ENCODE assay signal across 10 cellular contexts in genomic region chr10:88881922-88882645, GRCh38. TPM values are rescaled to one million over a fixed set of nuclear protein-coding genes. Genes with fewer than 3 reads are reported as not detected.
A peak's percentile ranks its signal among the peaks of the same experiment; 100 is the strongest.
DNase-seq lines count a peak whose midpoint lies in the region; ATAC-seq and TF ChIP-seq lines count a peak whose summit lies in the region.
"Had no signal": no experiment of that assay in that cellular context is flagged by ENCODE, and none has a peak within 500 bp of the region (broad histone marks: within the 10 kb centered on the region; RNA-seq: fewer than 3 reads in every experiment).

No MANE protein-coding gene starts in this region.

- no peaks in the 10 kb centered on the region for H3K27me3 Mint-ChIP-seq in activated naive CD8-positive, alpha-beta T cell treated with anti-CD3 and anti-CD28 coated beads, Interleukin-2, amount 50 U/mL, for 24 hours
- H3K27me3 Mint-ChIP-seq in mesothelial cell of epicardium (ENCODE audit: low read depth), result peaks cover 22% of the 10 kb centered on the region

- TF ChIP-seq POLR2A in HCT116 (IDR thresholded peaks at IDR 0.05; ENCODE audit: borderline replicate concordance, extremely low read depth, insufficient read depth, insufficient read length), result no peak

- peaks cover 21% of the 10 kb centered on the region for H3K79me2 ChIP-seq in HCT116 (ENCODE audit: insufficient read depth, low read length)

- no peaks in the 10 kb centered on the region for H3K27me3 ChIP-seq in AG04450 (ENCODE audit: control insufficient read depth, insufficient read depth, low read length)
- no peaks in the 10 kb centered on the region for H3K27me3 ChIP-seq in HCT116 (ENCODE audit: insufficient read depth, low read length)

- H3K36me3 Mint-ChIP-seq in activated naive CD8-positive, alpha-beta T cell treated with anti-CD3 and anti-CD28 coated beads, Interleukin-2, amount 50 U/mL, for 24 hours (ENCODE audit: low read depth), result peaks cover 20% of the 10 kb centered on the region
- H3K36me3 Mint-ChIP-seq in mesothelial cell of epicardium, result no peaks in the 10 kb centered on the region

- no peaks in the 10 kb centered on the region for H3K9me2 ChIP-seq in HCT116 (ENCODE audit: insufficient read depth)

- POLR2A ChIA-PET in AG04450 (lab: Yijun Ruan, JAX) (interaction anchor here (2.3 kb wide), 1 partner anchor 45 kb away, joined by 7 read pairs; no protein-coding TSS in a partner anchor), HCT116 (lab: Charles Lee) (interaction anchor here (0.7 to 1.8 kb wide), 5 partner anchors 13 to 453 kb away, joined by 3 to 6 read pairs (median 3); no protein-coding TSS in a partner anchor)

- no peak for TF ChIP-seq RAD21 in HCT116 (IDR thresholded peaks at IDR 0.05; ENCODE audit: low read depth)

- DNase-seq in AG04450 (ENCODE audit: low read depth, low spot score) (no peak), HCT116 (ENCODE audit: low read depth, low spot score) (no peak), mesothelial cell of epicardium (ENCODE audit: low spot score in 2 of 2, unreplicated experiment in 2 of 2) (no peak), GM13977 (ENCODE audit: low spot score) (no peak), NCI-H774 (lab: John Stamatoyannopoulos, UW) (no peak)
- no peak for DNase-seq in activated naive CD8-positive, alpha-beta T cell treated with anti-CD3 and anti-CD28 coated beads, Interleukin-2, amount 50 U/mL, for 24 hours
- no peak for DNase-seq in stimulated activated naive CD4-positive, alpha-beta T cell treated with Interleukin-2 at 50 U/mL for 16 hours (lab: John Stamatoyannopoulos, UW)
- DNase-seq: aorta had no signal

- no peaks in the 10 kb centered on the region for H3K36me3 ChIP-seq in HCT116 (ENCODE audit: control insufficient read depth in 1 of 2, insufficient read depth in 2 of 2, low read length in 2 of 2)

- no peaks in the 10 kb centered on the region for H3K9me3 Mint-ChIP-seq in activated naive CD8-positive, alpha-beta T cell treated with anti-CD3 and anti-CD28 coated beads, Interleukin-2, amount 50 U/mL, for 24 hours
- no peaks in the 10 kb centered on the region for H3K9me3 Mint-ChIP-seq in mesothelial cell of epicardium

- ATAC-seq in HCT116 (no peak), GM19467 (IDR thresholded peaks at IDR 0.05; ENCODE audit: unreplicated experiment) (no peak)
- ATAC-seq in activated naive CD8-positive, alpha-beta T cell treated with anti-CD3 and anti-CD28 coated beads, Interleukin-2, amount 50 U/mL, for 24 hours, result no peak

- in situ Hi-C loops in GM13977 (cut with MboI; ENCODE audit: low pct_unique_long_range_greater_than_20kb, low sequenced_read_pairs, unreplicated experiment), result no loop called here

- H4K20me1 ChIP-seq in HCT116 (ENCODE audit: insufficient read depth), result no peaks in the 10 kb centered on the region

- CTCF ChIA-PET in AG04450 (lab: Charles Lee), result interaction anchor here (1.4 to 7.2 kb wide), 5 partner anchors 19 to 105 kb away, joined by 3 to 44 read pairs (median 6); no protein-coding TSS in a partner anchor
- CTCF ChIA-PET in HCT116 (lab: Charles Lee), result interaction anchor here (1.0 to 1.9 kb wide), 2 partner anchors 46 to 52 kb away, joined by 4 to 5 read pairs; no protein-coding TSS in a partner anchor

- no peak for TF ChIP-seq CTCF in AG04450 (IDR thresholded peaks at IDR 0.05; ENCODE audit: low read depth, low read length)
- TF ChIP-seq CTCF in HCT116 (IDR thresholded peaks at IDR 0.05 in 2 of 3, conservative IDR thresholded peaks at IDR 0.05 in 1 of 3; ENCODE audit: borderline replicate concordance in 1 of 3, insufficient read depth in 1 of 3, low read depth in 2 of 3, low read length in 2 of 3), result no peak
- no peak for TF ChIP-seq CTCF in mesothelial cell of epicardium (IDR thresholded peaks at IDR 0.05; ENCODE audit: unreplicated experiment)
- TF ChIP-seq CTCF in GM13977 (IDR thresholded peaks at IDR 0.05; ENCODE audit: extremely low read depth, insufficient read depth, missing control alignments), result no peak

- peaks cover 28 to 62% of the 10 kb centered on the region in 2 experiments for H3K4me1 ChIP-seq in HCT116 (ENCODE audit: control insufficient read depth in 1 of 2, insufficient read depth in 2 of 2, low read length in 2 of 2)

- H3K4me3 ChIP-seq in AG04450 (ENCODE audit: low read depth, low read length), result peak overlapping the region; percentile 85
- peak overlapping the region; percentile 64 to 75 for H3K4me3 ChIP-seq in HCT116 (replicated peaks in 1 of 2; ENCODE audit: low read depth in 1 of 2, low read length in 2 of 2)

- peak overlapping the region; percentile 87 for H3K4me2 ChIP-seq in HCT116 (ENCODE audit: low read length)

- peak overlapping the region; percentile 71 for H3K9ac ChIP-seq in HCT116 (ENCODE audit: low read length)

- RAD21 ChIA-PET in HCT116 (lab: Charles Lee; ENCODE audit: low non-redundant PET in 1 of 2, low total read pairs in 2 of 2, uncharacterized antibody in 2 of 2, unreplicated experiment in 2 of 2), result no interaction called here

- peak overlapping the region; percentile 33 for H2AFZ ChIP-seq in HCT116 (ENCODE audit: low read depth, low read length, poor library complexity, severe bottlenecking)

- BruUV-seq in HCT116 (replicated peaks; lab: Mats Ljungman, UMichigan), result TSS peak; percentile 87

- H3K9me3 ChIP-seq in AG04450 (ENCODE audit: control insufficient read depth, insufficient read depth, low read length) (no peaks in the 10 kb centered on the region), HCT116 (ENCODE audit: control insufficient read depth in 1 of 2, insufficient read depth in 1 of 2, low read depth in 1 of 2, low read length in 2 of 2) (no peaks in the 10 kb centered on the region)

- no peak overlapping the region for H3K27ac ChIP-seq in AG04450 (ENCODE audit: low read depth, low read length)
- peak overlapping the region; percentile 93 for H3K27ac ChIP-seq in HCT116 (ENCODE audit: low read depth, low read length)

- peak overlapping the region; percentile 97 for H3K4me3 Mint-ChIP-seq in activated naive CD8-positive, alpha-beta T cell treated with anti-CD3 and anti-CD28 coated beads, Interleukin-2, amount 50 U/mL, for 24 hours
- peak overlapping the region; percentile 90 for H3K4me3 Mint-ChIP-seq in mesothelial cell of epicardium

- peaks cover 78% of the 10 kb centered on the region for H3K4me1 Mint-ChIP-seq in activated naive CD8-positive, alpha-beta T cell treated with anti-CD3 and anti-CD28 coated beads, Interleukin-2, amount 50 U/mL, for 24 hours
- H3K4me1 Mint-ChIP-seq in mesothelial cell of epicardium, result peaks cover 28% of the 10 kb centered on the region

- H3K27ac Mint-ChIP-seq in activated naive CD8-positive, alpha-beta T cell treated with anti-CD3 and anti-CD28 coated beads, Interleukin-2, amount 50 U/mL, for 24 hours, result peak overlapping the region; percentile 96
- peak overlapping the region; percentile 39 for H3K27ac Mint-ChIP-seq in mesothelial cell of epicardium

- intact Hi-C loops in HCT116 (cut with micrococcal nuclease), result no loop called here

TF ChIP-seq in HCT116, 20 proteins besides CTCF, POLR2A, EP300 and RAD21:
- no peak for TF ChIP-seq ZFX (IDR thresholded peaks at IDR 0.05)
- TF ChIP-seq EGR1 (IDR thresholded peaks at IDR 0.05; ENCODE audit: low read depth), result no peak
TF ChIP-seq in HCT116: peak in this region for 0.

RNA-seq across cellular contexts. Expression of gene STAMBPL1, which starts 2.0 kb away (rescaled TPM):
- polyA plus RNA-seq in AG04450 (2011; rRNA removed), result 41.6 and 50.3 TPM in 2 replicates
- polyA minus RNA-seq in AG04450 (2011; rRNA and poly(A)+ RNA removed), result 24.6 and 35.3 TPM in 2 replicates
- total RNA-seq in HCT116 (2021; ENCODE audit: unreplicated experiment) (11.0 TPM), mesothelial cell of epicardium (2.8 to 3.8 TPM (median 3.6 TPM) in 3 replicates)
- polyA plus RNA-seq in HCT116 (2012), result 5.9 and 7.5 TPM in 2 replicates

RNA-seq across cellular contexts. Expression of gene ANKRD22, which starts 30.4 kb away (rescaled TPM):
- 0.05 TPM in 1 of 2 replicates, not detected in the other for polyA plus RNA-seq in AG04450 (2011; rRNA removed)
- polyA minus RNA-seq in AG04450 (2011; rRNA and poly(A)+ RNA removed), result not detected in 2 replicates
- 2.3 TPM for total RNA-seq in HCT116 (2021; ENCODE audit: unreplicated experiment)
- 1.9 and 2.5 TPM in 2 replicates for polyA plus RNA-seq in HCT116 (2012)
- total RNA-seq in mesothelial cell of epicardium, result 0.63 to 0.91 TPM (median 0.72 TPM) in 3 replicates
- total RNA-seq: temporal lobe had no signal
